In genomic region chr10:36783400-36783799, GRCh38 we compare ENCODE assay signal across 1 cellular context.
TF ChIP-seq lines count a peak whose summit lies in the region.

No MANE protein-coding gene starts in this region.

TF ChIP-seq in GM23338, 12 proteins besides CTCF, POLR2A, EP300 and RAD21:
- TF ChIP-seq, protein P1, sequence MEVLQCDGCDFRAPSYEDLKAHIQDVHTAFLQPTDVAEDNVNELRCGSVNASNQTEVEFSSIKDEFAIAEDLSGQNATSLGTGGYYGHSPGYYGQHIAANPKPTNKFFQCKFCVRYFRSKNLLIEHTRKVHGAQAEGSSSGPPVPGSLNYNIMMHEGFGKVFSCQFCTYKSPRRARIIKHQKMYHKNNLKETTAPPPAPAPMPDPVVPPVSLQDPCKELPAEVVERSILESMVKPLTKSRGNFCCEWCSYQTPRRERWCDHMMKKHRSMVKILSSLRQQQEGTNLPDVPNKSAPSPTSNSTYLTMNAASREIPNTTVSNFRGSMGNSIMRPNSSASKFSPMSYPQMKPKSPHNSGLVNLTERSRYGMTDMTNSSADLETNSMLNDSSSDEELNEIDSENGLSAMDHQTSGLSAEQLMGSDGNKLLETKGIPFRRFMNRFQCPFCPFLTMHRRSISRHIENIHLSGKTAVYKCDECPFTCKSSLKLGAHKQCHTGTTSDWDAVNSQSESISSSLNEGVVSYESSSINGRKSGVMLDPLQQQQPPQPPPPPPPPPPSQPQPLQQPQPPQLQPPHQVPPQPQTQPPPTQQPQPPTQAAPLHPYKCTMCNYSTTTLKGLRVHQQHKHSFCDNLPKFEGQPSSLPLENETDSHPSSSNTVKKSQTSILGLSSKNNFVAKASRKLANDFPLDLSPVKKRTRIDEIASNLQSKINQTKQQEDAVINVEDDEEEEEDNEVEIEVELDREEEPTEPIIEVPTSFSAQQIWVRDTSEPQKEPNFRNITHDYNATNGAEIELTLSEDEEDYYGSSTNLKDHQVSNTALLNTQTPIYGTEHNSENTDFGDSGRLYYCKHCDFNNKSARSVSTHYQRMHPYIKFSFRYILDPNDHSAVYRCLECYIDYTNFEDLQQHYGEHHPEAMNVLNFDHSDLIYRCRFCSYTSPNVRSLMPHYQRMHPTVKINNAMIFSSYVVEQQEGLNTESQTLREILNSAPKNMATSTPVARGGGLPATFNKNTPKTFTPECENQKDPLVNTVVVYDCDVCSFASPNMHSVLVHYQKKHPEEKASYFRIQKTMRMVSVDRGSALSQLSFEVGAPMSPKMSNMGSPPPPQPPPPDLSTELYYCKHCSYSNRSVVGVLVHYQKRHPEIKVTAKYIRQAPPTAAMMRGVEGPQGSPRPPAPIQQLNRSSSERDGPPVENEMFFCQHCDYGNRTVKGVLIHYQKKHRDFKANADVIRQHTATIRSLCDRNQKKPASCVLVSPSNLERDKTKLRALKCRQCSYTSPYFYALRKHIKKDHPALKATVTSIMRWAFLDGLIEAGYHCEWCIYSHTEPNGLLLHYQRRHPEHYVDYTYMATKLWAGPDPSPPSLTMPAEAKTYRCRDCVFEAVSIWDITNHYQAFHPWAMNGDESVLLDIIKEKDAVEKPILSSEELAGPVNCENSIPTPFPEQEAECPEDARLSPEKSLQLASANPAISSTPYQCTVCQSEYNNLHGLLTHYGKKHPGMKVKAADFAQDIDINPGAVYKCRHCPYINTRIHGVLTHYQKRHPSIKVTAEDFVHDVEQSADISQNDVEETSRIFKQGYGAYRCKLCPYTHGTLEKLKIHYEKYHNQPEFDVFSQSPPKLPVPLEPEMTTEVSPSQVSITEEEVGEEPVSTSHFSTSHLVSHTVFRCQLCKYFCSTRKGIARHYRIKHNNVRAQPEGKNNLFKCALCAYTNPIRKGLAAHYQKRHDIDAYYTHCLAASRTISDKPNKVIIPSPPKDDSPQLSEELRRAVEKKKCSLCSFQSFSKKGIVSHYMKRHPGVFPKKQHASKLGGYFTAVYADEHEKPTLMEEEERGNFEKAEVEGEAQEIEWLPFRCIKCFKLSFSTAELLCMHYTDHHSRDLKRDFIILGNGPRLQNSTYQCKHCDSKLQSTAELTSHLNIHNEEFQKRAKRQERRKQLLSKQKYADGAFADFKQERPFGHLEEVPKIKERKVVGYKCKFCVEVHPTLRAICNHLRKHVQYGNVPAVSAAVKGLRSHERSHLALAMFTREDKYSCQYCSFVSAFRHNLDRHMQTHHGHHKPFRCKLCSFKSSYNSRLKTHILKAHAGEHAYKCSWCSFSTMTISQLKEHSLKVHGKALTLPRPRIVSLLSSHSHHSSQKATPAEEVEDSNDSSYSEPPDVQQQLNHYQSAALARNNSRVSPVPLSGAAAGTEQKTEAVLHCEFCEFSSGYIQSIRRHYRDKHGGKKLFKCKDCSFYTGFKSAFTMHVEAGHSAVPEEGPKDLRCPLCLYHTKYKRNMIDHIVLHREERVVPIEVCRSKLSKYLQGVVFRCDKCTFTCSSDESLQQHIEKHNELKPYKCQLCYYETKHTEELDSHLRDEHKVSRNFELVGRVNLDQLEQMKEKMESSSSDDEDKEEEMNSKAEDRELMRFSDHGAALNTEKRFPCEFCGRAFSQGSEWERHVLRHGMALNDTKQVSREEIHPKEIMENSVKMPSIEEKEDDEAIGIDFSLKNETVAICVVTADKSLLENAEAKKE (CRISPR knock-in tag; IDR thresholded peaks at IDR 0.05): no peak
- no peak for TF ChIP-seq EZH2 (IDR thresholded peaks at IDR 0.05; ENCODE audit: low read depth, unreplicated experiment)
- TF ChIP-seq STAT1 (IDR thresholded peaks at IDR 0.05; ENCODE audit: unreplicated experiment): no peak
- TF ChIP-seq ETS1 (IDR thresholded peaks at IDR 0.05): no peak
- no peak for TF ChIP-seq EZH2phosphoT487 (IDR thresholded peaks at IDR 0.05; ENCODE audit: unreplicated experiment)
- no peak for TF ChIP-seq POLR2AphosphoS5 (IDR thresholded peaks at IDR 0.05; ENCODE audit: low read depth)
- TF ChIP-seq ZNF331 (CRISPR knock-in tag; IDR thresholded peaks at IDR 0.05; ENCODE audit: low read depth): no peak
- TF ChIP-seq CREB1 (CRISPR knock-in tag; IDR thresholded peaks at IDR 0.05; ENCODE audit: low read depth): no peak
- TF ChIP-seq JUNB (IDR thresholded peaks at IDR 0.05; ENCODE audit: unreplicated experiment): no peak
- no peak for TF ChIP-seq NANOG (IDR thresholded peaks at IDR 0.05; ENCODE audit: borderline replicate concordance)
